ENCODE assay signal across 16 cellular contexts in genomic region chr17:50658602-50659001, GRCh38. TPM values are rescaled to one million over a fixed set of nuclear protein-coding genes. Genes with fewer than 3 reads are reported as not detected.
"Had no signal": no experiment of that assay in that cellular context is flagged by ENCODE, and none has a peak within 500 bp of the region (broad histone marks: within the 10 kb centered on the region; RNA-seq: fewer than 3 reads in every experiment).

No MANE protein-coding gene starts in this region.

- H2AFZ ChIP-seq: neural progenitor cell, parathyroid adenoma had no signal

- FAIRE-seq: astrocyte, islet of Langerhans, small intestine had no signal

- ATAC-seq: activated CD4-positive, CD25-positive, alpha-beta regulatory T cell treated with anti-CD3 and anti-CD28 coated beads, Interleukin-2, amount 50 U/mL, for 24 hours; activated CD8-positive, alpha-beta memory T cell treated with anti-CD3 and anti-CD28 coated beads, Interleukin-2, amount 10 ng/mL, durations not matched to agents 7 days and 5 days; activated T-cell treated with anti-CD3 and anti-CD28 coated beads, Interleukin-2, amount 50 U/mL, for 4 hours; heart left ventricle; left ventricle myocardium superior had no signal

- H3K27ac ChIP-seq: cardiac muscle cell, heart left ventricle, neural progenitor cell had no signal

- H3K27me3 ChIP-seq: cardiac muscle cell, esophagus squamous epithelium, heart left ventricle, neural progenitor cell had no signal

- H3K4me3 ChIP-seq: cardiac muscle cell, esophagus squamous epithelium, heart left ventricle, neural progenitor cell had no signal

- H3K9me3 ChIP-seq: esophagus squamous epithelium, heart left ventricle had no signal

- H3K9ac ChIP-seq: neural progenitor cell, parathyroid adenoma had no signal

- H3K4me2 ChIP-seq: neural progenitor cell had no signal

- DNase-seq: activated CD4-positive, alpha-beta T cell treated with anti-CD3 and anti-CD28 coated beads, Interleukin-2, amount 50 U/mL, for 48 hours; activated CD8-positive, alpha-beta memory T cell treated with anti-CD3 and anti-CD28 coated beads, Interleukin-2, amount 10 ng/mL, durations not matched to agents 7 days and 5 days; activated gamma-delta T cell; activated naive CD8-positive, alpha-beta T cell treated with anti-CD3 and anti-CD28 coated beads, Interleukin-2, amount 10 ng/mL, durations not matched to agents 7 days and 5 days; activated T-cell treated with anti-CD3 and anti-CD28 coated beads, Interleukin-2, amount 50 U/mL, for 4 hours; esophagus squamous epithelium; heart left ventricle; left ventricle myocardium superior; small intestine; trophoblast cell had no signal

- H3K79me2 ChIP-seq: parathyroid adenoma had no signal

- H3K36me3 ChIP-seq: cardiac muscle cell, esophagus squamous epithelium, heart left ventricle, neural progenitor cell had no signal

RNA-seq across cellular contexts. Expression of gene ABCC3, which starts 23.9 kb away (rescaled TPM):
- total RNA-seq: activated CD8-positive, alpha-beta memory T cell treated with anti-CD3 and anti-CD28 coated beads, Interleukin-2, amount 10 ng/mL, durations not matched to agents 7 days and 5 days; cardiac muscle cell had no signal
